ENCODE assay signal across 7 cellular contexts in the genomic region with DNA sequence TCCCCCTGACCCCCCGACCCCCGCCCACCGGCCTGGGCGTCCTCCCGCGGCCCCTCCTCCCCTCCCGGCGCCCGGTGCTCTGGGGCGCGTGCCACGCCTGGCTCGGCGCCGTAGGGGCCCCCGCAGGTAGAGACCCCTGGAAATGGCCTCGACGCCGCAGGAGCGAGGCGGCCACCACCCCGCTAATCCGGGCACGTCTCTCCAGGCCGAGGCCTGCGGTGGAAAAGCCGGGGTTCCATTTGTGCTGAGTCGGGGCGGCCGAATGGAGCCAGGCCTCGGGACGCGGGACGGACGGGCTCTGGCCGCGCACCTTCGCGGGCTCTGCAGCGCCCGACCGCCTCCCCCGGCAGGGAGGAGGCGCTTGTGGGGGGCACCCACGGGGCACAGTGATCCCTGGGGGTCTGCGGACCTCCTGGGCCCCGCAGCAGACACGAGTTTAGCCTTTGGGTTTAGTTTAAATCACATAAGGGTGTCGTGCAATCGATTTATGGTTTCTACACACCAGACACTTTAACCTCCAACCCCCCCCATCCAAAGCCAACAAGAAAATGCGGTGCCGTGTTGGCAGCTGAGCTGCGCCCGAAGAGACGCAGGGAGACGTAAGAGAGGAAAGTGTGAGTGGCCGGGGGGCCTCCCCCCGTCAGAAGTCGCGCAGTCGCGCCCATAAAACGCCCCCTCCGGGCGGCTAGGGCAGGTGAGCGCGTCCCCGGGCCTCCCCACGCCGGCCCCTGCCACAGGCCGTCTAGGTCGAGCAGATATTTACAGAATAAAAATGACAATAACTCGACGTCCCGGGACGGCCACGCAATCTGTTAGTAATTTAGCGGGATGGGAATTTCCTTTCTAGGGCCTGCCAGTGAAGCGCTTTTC. TPM values are rescaled to one million over a fixed set of nuclear protein-coding genes. Genes with fewer than 3 reads are reported as not detected.
A peak's percentile ranks its signal among the peaks of the same experiment; 100 is the strongest.
DNase-seq lines count a peak whose midpoint lies in the region; ATAC-seq, FAIRE-seq and TF ChIP-seq lines count a peak whose summit lies in the region.

No MANE protein-coding gene starts in this region.

- H3F3A ChIP-seq in SK-N-SH (replicated peaks; ENCODE audit: insufficient read depth) = no peaks in the 10 kb centered on the region

- no peak for FAIRE-seq in kidney (lab: Jason Lieb, UNC)

- DNase-seq in HCEC 1CT (peak; percentile 55), RWPE2 (ENCODE audit: low spot score) (peak; percentile 40), astrocyte of the spinal cord (ENCODE audit: low read depth, low spot score) (peak; percentile 27), kidney (peak; percentile 82), SK-N-SH (no peak), NCI-H2029 treated with DMSO at 0.1 percent for 48 hours (lab: John Stamatoyannopoulos, UW) (no peak)
- DNase-seq in stimulated activated CD4-positive, alpha-beta T cell treated with anti-CD3 and anti-CD28 coated beads, Interleukin-2, amount 100 ng/mL, for 4 hours (ENCODE audit: low read depth) = peak; percentile 76

- H3K9me2 ChIP-seq in SK-N-SH = no peaks in the 10 kb centered on the region

- H3K4me1 ChIP-seq in RWPE2 (ENCODE audit: insufficient read depth, poor library complexity, severe bottlenecking) (no peaks in the 10 kb centered on the region), kidney (ENCODE audit: control insufficient read depth in 1 of 2, insufficient read depth in 1 of 2, low read depth in 1 of 2, low read length in 2 of 2) (peaks cover 5 to 8% of the 10 kb centered on the region in 2 donors), SK-N-SH (ENCODE audit: control insufficient read depth in 1 of 2, insufficient read depth in 2 of 2, low read depth in 1 of 2, low read length in 1 of 2) (no peaks in the 10 kb centered on the region; a peak in 1 of 4 replicates)

- H2AFZ ChIP-seq in SK-N-SH (ENCODE audit: low read depth) = no peak overlapping the region

- intact Hi-C loops in kidney (cut with DNase I) = no loop called here

- CTCF ChIA-PET in SK-N-SH (lab: Yijun Ruan, JAX) = no interaction called here

- H3K4me2 ChIP-seq in SK-N-SH = no peak overlapping the region

- TF ChIP-seq EP300 in SK-N-SH (IDR thresholded peaks at IDR 0.05; ENCODE audit: borderline replicate concordance in 1 of 2, low read depth in 1 of 2, low read length in 1 of 2) = no peak

- H3K27ac ChIP-seq in RWPE2 (ENCODE audit: poor library complexity, severe bottlenecking) (peak overlapping the region; percentile 36), kidney (ENCODE audit: low read depth in 2 of 2, low read length in 2 of 2) (peak overlapping the region in 1 of 2 donors; percentile 43), SK-N-SH (ENCODE audit: low read depth in 2 of 2, low read length in 1 of 2) (no peak overlapping the region)

- no peak for TF ChIP-seq CTCF in RWPE2 (IDR thresholded peaks at IDR 0.05; ENCODE audit: poor library complexity, severe bottlenecking)
- no peak for TF ChIP-seq CTCF in astrocyte of the spinal cord (IDR thresholded peaks at IDR 0.05; ENCODE audit: low read depth, low read length)
- no peak for TF ChIP-seq CTCF in kidney (IDR thresholded peaks at IDR 0.05; ENCODE audit: borderline replicate concordance, extremely low read depth, insufficient read depth)
- no peak for TF ChIP-seq CTCF in SK-N-SH (IDR thresholded peaks at IDR 0.05)

- H3K79me2 ChIP-seq in SK-N-SH (ENCODE audit: insufficient read depth) = no peaks in the 10 kb centered on the region

- H3K9ac ChIP-seq in kidney (ENCODE audit: low read length in 2 of 2) = peak overlapping the region in 1 of 2 donors; percentile 46
- no peak overlapping the region for H3K9ac ChIP-seq in SK-N-SH

- POLR2A ChIA-PET in SK-N-SH (lab: Yijun Ruan, JAX) = no interaction called here

- under 1% methylated on average over 35 of the region's 79 CpGs for WGBS in SK-N-SH (ENCODE audit: low lambda C conversion rate)

- in situ Hi-C loops in astrocyte of the spinal cord (cut with HindIII; ENCODE audit: low sequenced_read_pairs) = no loop called here

- ATAC-seq in RWPE2 (ENCODE audit: low read depth) = peak; percentile 45

- H3K27me3 ChIP-seq in RWPE2 (ENCODE audit: insufficient read depth, poor library complexity, severe bottlenecking) = peaks cover 16% of the 10 kb centered on the region
- peaks cover 76% of the 10 kb centered on the region for H3K27me3 ChIP-seq in SK-N-SH (ENCODE audit: insufficient read depth)

- H3K36me3 ChIP-seq in RWPE2 (ENCODE audit: low read depth) = no peaks in the 10 kb centered on the region
- H3K36me3 ChIP-seq in kidney (ENCODE audit: control insufficient read depth in 1 of 2, insufficient read depth in 2 of 2, low read length in 2 of 2) = no peaks in the 10 kb centered on the region
- no peaks in the 10 kb centered on the region for H3K36me3 ChIP-seq in SK-N-SH (replicated peaks in 1 of 2; ENCODE audit: control insufficient read depth in 1 of 2, insufficient read depth in 2 of 2, low read length in 1 of 2)

- H3K4me3 ChIP-seq in RWPE2 (ENCODE audit: severe bottlenecking) (peak overlapping the region; percentile 40), astrocyte of the spinal cord (ENCODE audit: low read depth, low read length) (peak overlapping the region; percentile 3), kidney (ENCODE audit: low read length in 2 of 2) (peak overlapping the region in 1 of 2 donors; percentile 25), SK-N-SH (ENCODE audit: low read depth in 2 of 2, low read length in 1 of 2) (no peak overlapping the region)

- peaks cover 7% of the 10 kb centered on the region; the same call in 1 of the 2 replicates for H4K20me1 ChIP-seq in SK-N-SH (ENCODE audit: insufficient read depth)

- H3K9me3 ChIP-seq in RWPE2 (ENCODE audit: severe bottlenecking) (no peaks in the 10 kb centered on the region), kidney (ENCODE audit: control insufficient read depth in 1 of 2, low read length in 2 of 2) (no peaks in the 10 kb centered on the region), SK-N-SH (no peaks in the 10 kb centered on the region)

- no peak for TF ChIP-seq RAD21 in SK-N-SH (IDR thresholded peaks at IDR 0.05; ENCODE audit: low read length)

TF ChIP-seq in SK-N-SH, 30 proteins besides CTCF, POLR2A, EP300 and RAD21 (continues in another document):
- TF ChIP-seq GABPA (IDR thresholded peaks at IDR 0.05; ENCODE audit: low read depth) (no peak), EZH2phosphoT487 (IDR thresholded peaks at IDR 0.05; ENCODE audit: borderline replicate concordance, low read depth) (no peak; the same call in 1 of the 2 replicates), CHD2 (IDR thresholded peaks at IDR 0.05; ENCODE audit: low read length, partially characterized antibody) (no peak), POLR2AphosphoS5 (IDR thresholded peaks at IDR 0.05; ENCODE audit: low read depth, low read length) (no peak), JUND (IDR thresholded peaks at IDR 0.05) (no peak), RXRA (IDR thresholded peaks at IDR 0.05; ENCODE audit: borderline replicate concordance, low read depth) (no peak), FOXM1 (IDR thresholded peaks at IDR 0.05; ENCODE audit: low read depth) (no peak), MXI1 (IDR thresholded peaks at IDR 0.05; ENCODE audit: low read depth, low read length) (no peak)
- TF ChIP-seq, protein P1, sequence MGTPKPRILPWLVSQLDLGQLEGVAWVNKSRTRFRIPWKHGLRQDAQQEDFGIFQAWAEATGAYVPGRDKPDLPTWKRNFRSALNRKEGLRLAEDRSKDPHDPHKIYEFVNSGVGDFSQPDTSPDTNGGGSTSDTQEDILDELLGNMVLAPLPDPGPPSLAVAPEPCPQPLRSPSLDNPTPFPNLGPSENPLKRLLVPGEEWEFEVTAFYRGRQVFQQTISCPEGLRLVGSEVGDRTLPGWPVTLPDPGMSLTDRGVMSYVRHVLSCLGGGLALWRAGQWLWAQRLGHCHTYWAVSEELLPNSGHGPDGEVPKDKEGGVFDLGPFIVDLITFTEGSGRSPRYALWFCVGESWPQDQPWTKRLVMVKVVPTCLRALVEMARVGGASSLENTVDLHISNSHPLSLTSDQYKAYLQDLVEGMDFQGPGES (IDR thresholded peaks at IDR 0.05; ENCODE audit: low read depth, low read length) = no peak
- TF ChIP-seq, protein P2, sequence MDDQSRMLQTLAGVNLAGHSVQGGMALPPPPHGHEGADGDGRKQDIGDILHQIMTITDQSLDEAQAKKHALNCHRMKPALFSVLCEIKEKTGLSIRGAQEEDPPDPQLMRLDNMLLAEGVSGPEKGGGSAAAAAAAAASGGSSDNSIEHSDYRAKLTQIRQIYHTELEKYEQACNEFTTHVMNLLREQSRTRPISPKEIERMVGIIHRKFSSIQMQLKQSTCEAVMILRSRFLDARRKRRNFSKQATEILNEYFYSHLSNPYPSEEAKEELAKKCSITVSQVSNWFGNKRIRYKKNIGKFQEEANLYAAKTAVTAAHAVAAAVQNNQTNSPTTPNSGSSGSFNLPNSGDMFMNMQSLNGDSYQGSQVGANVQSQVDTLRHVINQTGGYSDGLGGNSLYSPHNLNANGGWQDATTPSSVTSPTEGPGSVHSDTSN (IDR thresholded peaks at IDR 0.05) = no peak
- TF ChIP-seq, protein P3, sequence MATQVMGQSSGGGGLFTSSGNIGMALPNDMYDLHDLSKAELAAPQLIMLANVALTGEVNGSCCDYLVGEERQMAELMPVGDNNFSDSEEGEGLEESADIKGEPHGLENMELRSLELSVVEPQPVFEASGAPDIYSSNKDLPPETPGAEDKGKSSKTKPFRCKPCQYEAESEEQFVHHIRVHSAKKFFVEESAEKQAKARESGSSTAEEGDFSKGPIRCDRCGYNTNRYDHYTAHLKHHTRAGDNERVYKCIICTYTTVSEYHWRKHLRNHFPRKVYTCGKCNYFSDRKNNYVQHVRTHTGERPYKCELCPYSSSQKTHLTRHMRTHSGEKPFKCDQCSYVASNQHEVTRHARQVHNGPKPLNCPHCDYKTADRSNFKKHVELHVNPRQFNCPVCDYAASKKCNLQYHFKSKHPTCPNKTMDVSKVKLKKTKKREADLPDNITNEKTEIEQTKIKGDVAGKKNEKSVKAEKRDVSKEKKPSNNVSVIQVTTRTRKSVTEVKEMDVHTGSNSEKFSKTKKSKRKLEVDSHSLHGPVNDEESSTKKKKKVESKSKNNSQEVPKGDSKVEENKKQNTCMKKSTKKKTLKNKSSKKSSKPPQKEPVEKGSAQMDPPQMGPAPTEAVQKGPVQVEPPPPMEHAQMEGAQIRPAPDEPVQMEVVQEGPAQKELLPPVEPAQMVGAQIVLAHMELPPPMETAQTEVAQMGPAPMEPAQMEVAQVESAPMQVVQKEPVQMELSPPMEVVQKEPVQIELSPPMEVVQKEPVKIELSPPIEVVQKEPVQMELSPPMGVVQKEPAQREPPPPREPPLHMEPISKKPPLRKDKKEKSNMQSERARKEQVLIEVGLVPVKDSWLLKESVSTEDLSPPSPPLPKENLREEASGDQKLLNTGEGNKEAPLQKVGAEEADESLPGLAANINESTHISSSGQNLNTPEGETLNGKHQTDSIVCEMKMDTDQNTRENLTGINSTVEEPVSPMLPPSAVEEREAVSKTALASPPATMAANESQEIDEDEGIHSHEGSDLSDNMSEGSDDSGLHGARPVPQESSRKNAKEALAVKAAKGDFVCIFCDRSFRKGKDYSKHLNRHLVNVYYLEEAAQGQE (IDR thresholded peaks at IDR 0.05; ENCODE audit: low read depth, low read length) = no peak

RNA-seq across cellular contexts. Expression of a gene that starts 1.1 kb away (rescaled TPM):
- total RNA-seq in kidney = 17.2 TPM
- 4.3 TPM for polyA plus RNA-seq in kidney (ENCODE audit: insufficient read depth, low read depth, low replicate concordance)
- polyA plus RNA-seq in SK-N-SH (2012; rRNA removed) = 0.02 TPM in 1 of 2 replicates, not detected in the other
- not detected in 2 replicates for polyA plus RNA-seq in SK-N-SH (2012; cell fraction: cytosol; rRNA removed)
- polyA plus RNA-seq in SK-N-SH (2012; cell fraction: nucleus; rRNA removed) = not detected in 2 replicates

Comparison
In these comparisons a context has a peak if more than half of its experiments do, and no peak if none do; other contexts are left out.
1. DNase-seq: peak in HCEC 1CT (single experiment), RWPE2 (single experiment), astrocyte of the spinal cord (single experiment), kidney (single experiment) and stimulated activated CD4-positive, alpha-beta T cell treated with anti-CD3 and anti-CD28 coated beads, Interleukin-2, amount 100 ng/mL, for 4 hours (single experiment); none in SK-N-SH (single experiment) and NCI-H2029 treated with DMSO at 0.1 percent for 48 hours (single experiment).
2. H3K4me3 ChIP-seq: peak in RWPE2 (single experiment) and astrocyte of the spinal cord (single experiment); none in SK-N-SH (0 of 2).